19 cellular contexts compared by ENCODE assay signal in the genomic region with DNA sequence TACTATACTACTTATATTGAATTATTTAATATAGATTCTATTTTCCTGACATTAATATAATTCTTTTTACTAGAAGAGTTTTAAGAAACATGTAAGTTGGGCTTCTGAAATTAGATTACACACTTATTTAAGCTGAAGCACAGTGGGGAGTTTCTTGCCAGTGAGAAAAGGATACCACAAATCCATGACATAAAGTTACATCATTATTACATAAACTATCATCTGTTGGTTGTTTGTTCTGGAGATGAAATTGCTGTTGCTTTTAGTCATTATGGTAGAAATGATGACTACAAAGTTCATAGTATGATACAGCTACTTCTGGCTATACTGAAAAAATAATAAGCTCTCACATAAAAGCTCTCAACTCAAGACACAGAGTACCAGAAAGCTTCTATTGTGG.
"Had no signal": no experiment of that assay in that cellular context is flagged by ENCODE, and none has a peak within 500 bp of the region (broad histone marks: within the 10 kb centered on the region; RNA-seq: fewer than 3 reads in every experiment).

No MANE protein-coding gene starts in this region.

- H3K9me3 ChIP-seq: body of pancreas, prostate gland, spleen, testis, vagina had no signal

- H3K4me1 ChIP-seq: prostate gland, spleen, testis, vagina had no signal

- H3K4me3 ChIP-seq: body of pancreas, coronary artery, prostate gland, spleen, testis, vagina had no signal

- DNase-seq: activated CD4-positive, alpha-beta memory T cell treated with anti-CD3 and anti-CD28 coated beads, Interleukin-2, amount 10 ng/mL, durations not matched to agents 7 days and 5 days; activated CD4-positive, alpha-beta T cell treated with anti-CD3 and anti-CD28 coated beads, Interleukin-2, amount 10 ng/mL, durations not matched to agents 24 days and 14 days; activated effector memory CD4-positive, alpha-beta T cell treated with Interleukin-2 at 50 U/mL for 16 hours; activated naive CD4-positive, alpha-beta T cell treated with anti-CD3 and anti-CD28 coated beads for 36 hours; activated T-cell treated with anti-CD3 and anti-CD28 coated beads, Interleukin-2, amount 50 U/mL, for 72 hours; body of pancreas; central memory CD4-positive, alpha-beta T cell; left ventricle myocardium superior; mammary epithelial cell; naive thymus-derived CD8-positive, alpha-beta T cell; spleen; stimulated activated CD4-positive, alpha-beta T cell treated with anti-CD3 and anti-CD28 coated beads, Interleukin-4, amount 100 ng/mL, for 1 hour; stimulated activated naive CD4-positive, alpha-beta T cell; testis; trophoblast cell had no signal

- H3K36me3 ChIP-seq: prostate gland, spleen, vagina had no signal

- H3K27me3 ChIP-seq: body of pancreas, spleen, testis, vagina had no signal

- H3K27ac ChIP-seq: body of pancreas, coronary artery, prostate gland, spleen, testis, vagina, VCaP had no signal
